Comparison of ENCODE assay signal across 1 cellular context in the genomic region with DNA sequence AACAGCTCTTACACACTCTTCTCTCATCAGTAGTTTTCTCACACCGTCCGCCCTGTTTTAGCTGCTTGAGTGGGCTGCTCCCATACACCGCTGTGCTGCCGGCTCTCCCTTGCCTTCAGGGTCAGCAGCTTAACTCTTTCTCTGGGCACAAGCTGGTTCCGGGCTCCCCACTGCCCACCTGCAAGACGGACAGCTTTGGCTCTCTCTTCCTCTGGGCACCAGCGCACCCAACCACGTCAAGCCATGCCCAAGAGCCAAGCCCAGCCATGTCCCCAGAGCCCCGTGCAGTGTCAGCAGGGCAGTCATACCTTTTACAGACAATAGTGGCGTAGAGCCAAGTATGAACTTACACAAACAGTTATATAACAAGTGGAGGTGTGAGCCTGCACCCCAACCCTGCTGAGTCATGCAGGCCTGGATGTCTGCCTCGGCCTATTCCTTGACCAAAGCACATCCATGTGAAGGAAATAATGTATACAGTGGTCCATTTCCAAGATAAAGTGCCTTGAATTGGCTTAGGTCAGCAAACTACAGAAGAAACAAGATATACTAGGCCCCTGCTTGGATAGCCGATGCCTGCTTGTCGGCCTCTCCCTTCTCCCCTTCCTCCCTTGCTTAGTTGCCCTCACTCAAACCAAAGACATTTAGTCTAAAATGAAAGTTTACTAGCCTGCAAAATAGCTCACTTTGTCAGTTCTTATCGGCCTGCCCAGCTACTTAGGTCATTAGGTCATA.
TF ChIP-seq lines count a peak whose summit lies in the region.

No MANE protein-coding gene starts in this region.

TF ChIP-seq in K562, 482 proteins besides CTCF, POLR2A, EP300 and RAD21 (continued from another document and continues in another):
- TF ChIP-seq ETS1 (conservative IDR thresholded peaks at IDR 0.05; ENCODE audit: control insufficient read depth, low read depth, low read length) (no peak), JUND (IDR thresholded peaks at IDR 0.05; ENCODE audit: borderline replicate concordance, low read depth, low read length) (no peak), JUND (tag; IDR thresholded peaks at IDR 0.05; ENCODE audit: borderline replicate concordance, low read depth, low read length) (peak; percentile 71; the same call in 2 of the 3 replicates), REST (CRISPR knock-in tag; IDR thresholded peaks at IDR 0.05; ENCODE audit: low read depth) (no peak), POLR2H (tag; IDR thresholded peaks at IDR 0.05; ENCODE audit: low read depth) (no peak), CREB1 (IDR thresholded peaks at IDR 0.05) (no peak), CREB1 (CRISPR knock-in tag; IDR thresholded peaks at IDR 0.05) (no peak), CTBP1 (IDR thresholded peaks at IDR 0.05; ENCODE audit: borderline replicate concordance) (no peak), PRMT5 (CRISPR knock-in tag; IDR thresholded peaks at IDR 0.05) (no peak), NKRF (IDR thresholded peaks at IDR 0.05; ENCODE audit: borderline replicate concordance) (no peak), ZNF57 (CRISPR knock-in tag; IDR thresholded peaks at IDR 0.05) (no peak), CHD4 (IDR thresholded peaks at IDR 0.05; ENCODE audit: insufficient read depth, insufficient replicate concordance, low read depth, low read length, poor library complexity, severe bottlenecking) (no peak), ZNF124 (CRISPR knock-in tag; IDR thresholded peaks at IDR 0.05) (no peak), NR2C2 (CRISPR knock-in tag; IDR thresholded peaks at IDR 0.05) (no peak), NR2C2 (tag; IDR thresholded peaks at IDR 0.05) (no peak; the same call in 1 of the 2 replicates), KLF1 (tag; IDR thresholded peaks at IDR 0.05) (no peak), RBM17 (IDR thresholded peaks at IDR 0.05; ENCODE audit: borderline replicate concordance, low read depth, low read length) (no peak), SMARCA4 (IDR thresholded peaks at IDR 0.05) (peak; percentile 11; the same call in 1 of the 2 replicates), CAMTA2 (CRISPR knock-in tag; conservative IDR thresholded peaks at IDR 0.05) (no peak), HDAC1 (IDR thresholded peaks at IDR 0.05) (no peak), RHOXF2B (CRISPR knock-in tag; conservative IDR thresholded peaks at IDR 0.05) (no peak), ZNF740 (CRISPR knock-in tag; IDR thresholded peaks at IDR 0.05) (no peak), ZNF740 (tag; IDR thresholded peaks at IDR 0.05) (peak in 1 of 2 experiments; percentile 36; a peak in 1 of 4 replicates), ZBTB11 (CRISPR knock-in tag; IDR thresholded peaks at IDR 0.05) (no peak), ARHGAP35 (IDR thresholded peaks at IDR 0.05; ENCODE audit: partially characterized antibody) (no peak), RBM22 (IDR thresholded peaks at IDR 0.05; ENCODE audit: low read depth, low read length, poor library complexity, severe bottlenecking) (no peak), C11orf30 (IDR thresholded peaks at IDR 0.05; ENCODE audit: low read depth) (peak; percentile 87), RBM25 (IDR thresholded peaks at IDR 0.05; ENCODE audit: low read depth, low read length, severe bottlenecking) (no peak), GTF3C2 (IDR thresholded peaks at IDR 0.05; ENCODE audit: borderline replicate concordance, extremely low read depth, insufficient read length) (no peak), TAL1 (IDR thresholded peaks at IDR 0.05) (peak; percentile 25; the same call in 1 of the 2 replicates), MAFK (IDR thresholded peaks at IDR 0.05; ENCODE audit: low read length) (peak; percentile 66; the same call in 1 of the 2 replicates), MLLT1 (IDR thresholded peaks at IDR 0.05) (no peak), ZNF408 (CRISPR knock-in tag; IDR thresholded peaks at IDR 0.05; ENCODE audit: low read depth) (no peak), JUN (IDR thresholded peaks at IDR 0.05; ENCODE audit: borderline replicate concordance, low read depth, low read length) (no peak), JUN (CRISPR knock-in tag; IDR thresholded peaks at IDR 0.05; ENCODE audit: borderline replicate concordance) (no peak), ZNF583 (CRISPR knock-in tag; IDR thresholded peaks at IDR 0.05) (no peak), MAFG (tag; conservative IDR thresholded peaks at IDR 0.05) (peak; percentile 90), KDM4B (IDR thresholded peaks at IDR 0.05; ENCODE audit: borderline replicate concordance in 2 of 2, low read depth in 1 of 2) (no peak), RBBP5 (IDR thresholded peaks at IDR 0.05; ENCODE audit: borderline replicate concordance, insufficient read depth, low read length, poor library complexity, severe bottlenecking) (peak; percentile 60), XRCC3 (IDR thresholded peaks at IDR 0.05) (no peak), ZNF217 (CRISPR knock-in tag; IDR thresholded peaks at IDR 0.05) (no peak)
- TF ChIP-seq, protein P1, sequence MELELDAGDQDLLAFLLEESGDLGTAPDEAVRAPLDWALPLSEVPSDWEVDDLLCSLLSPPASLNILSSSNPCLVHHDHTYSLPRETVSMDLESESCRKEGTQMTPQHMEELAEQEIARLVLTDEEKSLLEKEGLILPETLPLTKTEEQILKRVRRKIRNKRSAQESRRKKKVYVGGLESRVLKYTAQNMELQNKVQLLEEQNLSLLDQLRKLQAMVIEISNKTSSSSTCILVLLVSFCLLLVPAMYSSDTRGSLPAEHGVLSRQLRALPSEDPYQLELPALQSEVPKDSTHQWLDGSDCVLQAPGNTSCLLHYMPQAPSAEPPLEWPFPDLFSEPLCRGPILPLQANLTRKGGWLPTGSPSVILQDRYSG (tag; conservative IDR thresholded peaks at IDR 0.05; ENCODE audit: low read depth): peak; percentile 86
- TF ChIP-seq, protein P2, sequence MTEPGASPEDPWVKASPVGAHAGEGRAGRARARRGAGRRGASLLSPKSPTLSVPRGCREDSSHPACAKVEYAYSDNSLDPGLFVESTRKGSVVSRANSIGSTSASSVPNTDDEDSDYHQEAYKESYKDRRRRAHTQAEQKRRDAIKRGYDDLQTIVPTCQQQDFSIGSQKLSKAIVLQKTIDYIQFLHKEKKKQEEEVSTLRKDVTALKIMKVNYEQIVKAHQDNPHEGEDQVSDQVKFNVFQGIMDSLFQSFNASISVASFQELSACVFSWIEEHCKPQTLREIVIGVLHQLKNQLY (CRISPR knock-in tag; conservative IDR thresholded peaks at IDR 0.05): no peak
